Comparison of ENCODE assay signal across 2 cellular contexts in the genomic region with DNA sequence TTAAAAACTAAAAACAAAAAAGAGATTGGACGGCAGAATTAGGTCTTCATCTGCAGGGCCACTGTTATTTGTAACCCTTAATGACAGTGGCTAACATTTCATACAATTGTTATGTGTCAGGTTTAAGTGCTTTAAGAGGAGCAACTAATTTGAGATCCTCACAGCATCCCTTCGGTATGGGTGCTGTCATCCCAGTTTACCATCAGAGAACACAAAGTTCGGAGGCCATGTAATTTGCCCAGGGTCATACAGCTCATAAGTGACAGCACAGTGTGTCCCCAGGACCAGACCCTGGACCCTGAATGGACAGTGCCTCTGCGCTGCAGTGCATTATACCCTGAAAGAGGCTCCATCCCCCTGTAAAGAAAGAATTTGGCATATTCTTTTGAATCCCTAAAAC.
TF ChIP-seq lines count a peak whose summit lies in the region.

No MANE protein-coding gene starts in this region.

TF ChIP-seq in HepG2, 621 proteins besides CTCF, POLR2A, EP300 and RAD21:
- TF ChIP-seq RBM22 (optimal IDR thresholded peaks at IDR 0.05; ENCODE audit: low read length) (no peak), ZSCAN22 (CRISPR knock-in tag; IDR thresholded peaks at IDR 0.05) (no peak), ZNF383 (CRISPR knock-in tag; IDR thresholded peaks at IDR 0.05; ENCODE audit: borderline replicate concordance) (no peak), KLF9 (CRISPR knock-in tag; IDR thresholded peaks at IDR 0.05; ENCODE audit: low read depth) (no peak), ZC3H4 (CRISPR knock-in tag; IDR thresholded peaks at IDR 0.05; ENCODE audit: borderline replicate concordance) (no peak), SOX13 (IDR thresholded peaks at IDR 0.05) (no peak), SOX13 (CRISPR knock-in tag; conservative IDR thresholded peaks at IDR 0.05 in 1 of 2, IDR thresholded peaks at IDR 0.05 in 1 of 2) (no peak), PTBP1 (IDR thresholded peaks at IDR 0.05; ENCODE audit: low read depth, low read length, poor library complexity, severe bottlenecking) (no peak), CHCHD3 (CRISPR knock-in tag; IDR thresholded peaks at IDR 0.05) (no peak), KLF16 (CRISPR knock-in tag; IDR thresholded peaks at IDR 0.05) (no peak), ZNF451 (CRISPR knock-in tag; IDR thresholded peaks at IDR 0.05) (no peak), ZNF33A (CRISPR knock-in tag; IDR thresholded peaks at IDR 0.05; ENCODE audit: borderline replicate concordance) (no peak)
- TF ChIP-seq, protein P1, sequence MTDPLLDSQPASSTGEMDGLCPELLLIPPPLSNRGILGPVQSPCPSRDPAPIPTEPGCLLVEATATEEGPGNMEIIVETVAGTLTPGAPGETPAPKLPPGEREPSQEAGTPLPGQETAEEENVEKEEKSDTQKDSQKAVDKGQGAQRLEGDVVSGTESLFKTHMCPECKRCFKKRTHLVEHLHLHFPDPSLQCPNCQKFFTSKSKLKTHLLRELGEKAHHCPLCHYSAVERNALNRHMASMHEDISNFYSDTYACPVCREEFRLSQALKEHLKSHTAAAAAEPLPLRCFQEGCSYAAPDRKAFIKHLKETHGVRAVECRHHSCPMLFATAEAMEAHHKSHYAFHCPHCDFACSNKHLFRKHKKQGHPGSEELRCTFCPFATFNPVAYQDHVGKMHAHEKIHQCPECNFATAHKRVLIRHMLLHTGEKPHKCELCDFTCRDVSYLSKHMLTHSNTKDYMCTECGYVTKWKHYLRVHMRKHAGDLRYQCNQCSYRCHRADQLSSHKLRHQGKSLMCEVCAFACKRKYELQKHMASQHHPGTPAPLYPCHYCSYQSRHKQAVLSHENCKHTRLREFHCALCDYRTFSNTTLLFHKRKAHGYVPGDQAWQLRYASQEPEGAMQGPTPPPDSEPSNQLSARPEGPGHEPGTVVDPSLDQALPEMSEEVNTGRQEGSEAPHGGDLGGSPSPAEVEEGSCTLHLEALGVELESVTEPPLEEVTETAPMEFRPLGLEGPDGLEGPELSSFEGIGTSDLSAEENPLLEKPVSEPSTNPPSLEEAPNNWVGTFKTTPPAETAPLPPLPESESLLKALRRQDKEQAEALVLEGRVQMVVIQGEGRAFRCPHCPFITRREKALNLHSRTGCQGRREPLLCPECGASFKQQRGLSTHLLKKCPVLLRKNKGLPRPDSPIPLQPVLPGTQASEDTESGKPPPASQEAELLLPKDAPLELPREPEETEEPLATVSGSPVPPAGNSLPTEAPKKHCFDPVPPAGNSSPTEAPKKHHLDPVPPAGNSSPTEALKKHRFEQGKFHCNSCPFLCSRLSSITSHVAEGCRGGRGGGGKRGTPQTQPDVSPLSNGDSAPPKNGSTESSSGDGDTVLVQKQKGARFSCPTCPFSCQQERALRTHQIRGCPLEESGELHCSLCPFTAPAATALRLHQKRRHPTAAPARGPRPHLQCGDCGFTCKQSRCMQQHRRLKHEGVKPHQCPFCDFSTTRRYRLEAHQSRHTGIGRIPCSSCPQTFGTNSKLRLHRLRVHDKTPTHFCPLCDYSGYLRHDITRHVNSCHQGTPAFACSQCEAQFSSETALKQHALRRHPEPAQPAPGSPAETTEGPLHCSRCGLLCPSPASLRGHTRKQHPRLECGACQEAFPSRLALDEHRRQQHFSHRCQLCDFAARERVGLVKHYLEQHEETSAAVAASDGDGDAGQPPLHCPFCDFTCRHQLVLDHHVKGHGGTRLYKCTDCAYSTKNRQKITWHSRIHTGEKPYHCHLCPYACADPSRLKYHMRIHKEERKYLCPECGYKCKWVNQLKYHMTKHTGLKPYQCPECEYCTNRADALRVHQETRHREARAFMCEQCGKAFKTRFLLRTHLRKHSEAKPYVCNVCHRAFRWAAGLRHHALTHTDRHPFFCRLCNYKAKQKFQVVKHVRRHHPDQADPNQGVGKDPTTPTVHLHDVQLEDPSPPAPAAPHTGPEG (CRISPR knock-in tag; IDR thresholded peaks at IDR 0.05): no peak
- TF ChIP-seq, protein P2, sequence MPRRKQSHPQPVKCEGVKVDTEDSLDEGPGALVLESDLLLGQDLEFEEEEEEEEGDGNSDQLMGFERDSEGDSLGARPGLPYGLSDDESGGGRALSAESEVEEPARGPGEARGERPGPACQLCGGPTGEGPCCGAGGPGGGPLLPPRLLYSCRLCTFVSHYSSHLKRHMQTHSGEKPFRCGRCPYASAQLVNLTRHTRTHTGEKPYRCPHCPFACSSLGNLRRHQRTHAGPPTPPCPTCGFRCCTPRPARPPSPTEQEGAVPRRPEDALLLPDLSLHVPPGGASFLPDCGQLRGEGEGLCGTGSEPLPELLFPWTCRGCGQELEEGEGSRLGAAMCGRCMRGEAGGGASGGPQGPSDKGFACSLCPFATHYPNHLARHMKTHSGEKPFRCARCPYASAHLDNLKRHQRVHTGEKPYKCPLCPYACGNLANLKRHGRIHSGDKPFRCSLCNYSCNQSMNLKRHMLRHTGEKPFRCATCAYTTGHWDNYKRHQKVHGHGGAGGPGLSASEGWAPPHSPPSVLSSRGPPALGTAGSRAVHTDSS (CRISPR knock-in tag; conservative IDR thresholded peaks at IDR 0.05): no peak
- TF ChIP-seq, protein P3, sequence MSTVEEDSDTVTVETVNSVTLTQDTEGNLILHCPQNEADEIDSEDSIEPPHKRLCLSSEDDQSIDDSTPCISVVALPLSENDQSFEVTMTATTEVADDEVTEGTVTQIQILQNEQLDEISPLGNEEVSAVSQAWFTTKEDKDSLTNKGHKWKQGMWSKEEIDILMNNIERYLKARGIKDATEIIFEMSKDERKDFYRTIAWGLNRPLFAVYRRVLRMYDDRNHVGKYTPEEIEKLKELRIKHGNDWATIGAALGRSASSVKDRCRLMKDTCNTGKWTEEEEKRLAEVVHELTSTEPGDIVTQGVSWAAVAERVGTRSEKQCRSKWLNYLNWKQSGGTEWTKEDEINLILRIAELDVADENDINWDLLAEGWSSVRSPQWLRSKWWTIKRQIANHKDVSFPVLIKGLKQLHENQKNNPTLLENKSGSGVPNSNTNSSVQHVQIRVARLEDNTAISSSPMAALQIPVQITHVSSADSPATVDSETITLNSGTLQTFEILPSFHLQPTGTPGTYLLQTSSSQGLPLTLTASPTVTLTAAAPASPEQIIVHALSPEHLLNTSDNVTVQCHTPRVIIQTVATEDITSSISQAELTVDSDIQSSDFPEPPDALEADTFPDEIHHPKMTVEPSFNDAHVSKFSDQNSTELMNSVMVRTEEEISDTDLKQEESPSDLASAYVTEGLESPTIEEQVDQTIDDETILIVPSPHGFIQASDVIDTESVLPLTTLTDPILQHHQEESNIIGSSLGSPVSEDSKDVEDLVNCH (CRISPR knock-in tag; IDR thresholded peaks at IDR 0.05): no peak
- TF ChIP-seq, protein P4, sequence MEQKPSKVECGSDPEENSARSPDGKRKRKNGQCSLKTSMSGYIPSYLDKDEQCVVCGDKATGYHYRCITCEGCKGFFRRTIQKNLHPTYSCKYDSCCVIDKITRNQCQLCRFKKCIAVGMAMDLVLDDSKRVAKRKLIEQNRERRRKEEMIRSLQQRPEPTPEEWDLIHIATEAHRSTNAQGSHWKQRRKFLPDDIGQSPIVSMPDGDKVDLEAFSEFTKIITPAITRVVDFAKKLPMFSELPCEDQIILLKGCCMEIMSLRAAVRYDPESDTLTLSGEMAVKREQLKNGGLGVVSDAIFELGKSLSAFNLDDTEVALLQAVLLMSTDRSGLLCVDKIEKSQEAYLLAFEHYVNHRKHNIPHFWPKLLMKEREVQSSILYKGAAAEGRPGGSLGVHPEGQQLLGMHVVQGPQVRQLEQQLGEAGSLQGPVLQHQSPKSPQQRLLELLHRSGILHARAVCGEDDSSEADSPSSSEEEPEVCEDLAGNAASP (CRISPR knock-in tag; IDR thresholded peaks at IDR 0.05; ENCODE audit: borderline replicate concordance): no peak

TF ChIP-seq in endothelial cell of umbilical vein, 7 proteins besides CTCF, POLR2A, EP300 and RAD21:
- TF ChIP-seq JUN (IDR thresholded peaks at IDR 0.05; ENCODE audit: borderline replicate concordance, insufficient read depth, insufficient read length, low read depth): no peak
- TF ChIP-seq MYC (IDR thresholded peaks at IDR 0.05; ENCODE audit: low read depth, low read length): no peak
- no peak for TF ChIP-seq FOS (IDR thresholded peaks at IDR 0.05; ENCODE audit: borderline replicate concordance, insufficient read depth, low read length)
- TF ChIP-seq, protein P5, sequence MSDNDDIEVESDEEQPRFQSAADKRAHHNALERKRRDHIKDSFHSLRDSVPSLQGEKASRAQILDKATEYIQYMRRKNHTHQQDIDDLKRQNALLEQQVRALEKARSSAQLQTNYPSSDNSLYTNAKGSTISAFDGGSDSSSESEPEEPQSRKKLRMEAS (IDR thresholded peaks at IDR 0.05; ENCODE audit: insufficient read depth, insufficient read length): no peak
- no peak for TF ChIP-seq EZH2 (IDR thresholded peaks at IDR 0.05; ENCODE audit: borderline replicate concordance, low read depth, low read length, severe bottlenecking)
- peak; percentile 1 for TF ChIP-seq POLR2AphosphoS5 (IDR thresholded peaks at IDR 0.05; ENCODE audit: insufficient read depth, low read depth, low read length)
